21 cellular contexts compared by ENCODE assay signal in genomic region chr13:35455022-35455421, GRCh38. TPM values are rescaled to one million over a fixed set of nuclear protein-coding genes. Genes with fewer than 3 reads are reported as not detected.
DNase-seq lines count a peak whose midpoint lies in the region; ATAC-seq, FAIRE-seq and TF ChIP-seq lines count a peak whose summit lies in the region.
"Had no signal": no experiment of that assay in that cellular context is flagged by ENCODE, and none has a peak within 500 bp of the region (broad histone marks: within the 10 kb centered on the region; RNA-seq: fewer than 3 reads in every experiment).

No MANE protein-coding gene starts in this region.

- no peak for DNase-seq in IMR-90
- DNase-seq in kidney, result no peak
- DNase-seq: 8988T; C1 segment of cervical spinal cord; Calu3; CD4-positive, alpha-beta memory T cell; COR-L47; DMS53; DMS79 treated with DMSO at 0.1 percent for 48 hours; GM23248; H7; HCEC 1CT had no signal

- no peaks in the 10 kb centered on the region for H3K27me3 ChIP-seq in IMR-90 (ENCODE audit: control insufficient read depth, insufficient read depth, low read length)

- peak; percentile 83 for FAIRE-seq in A204.1 (lab: Jason Lieb, UNC)
- peak; percentile 55 for FAIRE-seq in endometrium (lab: Jason Lieb, UNC)
- peak; percentile 66 for FAIRE-seq in kidney (lab: Jason Lieb, UNC)
- FAIRE-seq: GM12892, H1 had no signal

- H2BK5ac ChIP-seq in IMR-90 (ENCODE audit: low read depth, low read length, poor library complexity, severe bottlenecking), result no peak overlapping the region

- H3K27ac ChIP-seq in IMR-90 (ENCODE audit: insufficient read depth, low read length) (no peak overlapping the region), kidney (ENCODE audit: low read depth in 2 of 2, low read length in 2 of 2) (no peak overlapping the region)
- H3K27ac ChIP-seq: GM23248 had no signal

- H3K4me1 ChIP-seq in IMR-90 (ENCODE audit: control insufficient read depth, insufficient read depth, low read length), result no peaks in the 10 kb centered on the region
- H3K4me1 ChIP-seq in kidney (ENCODE audit: control insufficient read depth in 1 of 2, insufficient read depth in 1 of 2, low read depth in 1 of 2, low read length in 2 of 2), result no peaks in the 10 kb centered on the region

- CTCF ChIA-PET in IMR-90 (lab: Yijun Ruan, JAX), result no interaction called here

- no peak overlapping the region for H4K5ac ChIP-seq in IMR-90 (ENCODE audit: low read depth, low read length)

- H3K23ac ChIP-seq in IMR-90 (ENCODE audit: low read depth, low read length), result no peak overlapping the region

- H3K36me3 ChIP-seq in IMR-90 (ENCODE audit: control insufficient read depth, insufficient read depth, low read length), result no peaks in the 10 kb centered on the region
- no peaks in the 10 kb centered on the region for H3K36me3 ChIP-seq in kidney (ENCODE audit: control insufficient read depth in 1 of 2, insufficient read depth in 2 of 2, low read length in 2 of 2)

- H2BK20ac ChIP-seq in IMR-90 (ENCODE audit: low read depth, low read length), result no peak overlapping the region

- H3K56ac ChIP-seq in IMR-90 (ENCODE audit: extremely low read depth, insufficient read depth, low read length), result no peak overlapping the region

- no peak overlapping the region for H3K4me2 ChIP-seq in IMR-90 (ENCODE audit: low read depth, low read length)

- H3K14ac ChIP-seq in IMR-90 (replicated peaks; ENCODE audit: low read depth, low read length), result no peak overlapping the region

- intact Hi-C loops in IMR-90 (cut with micrococcal nuclease), result no loop called here
- intact Hi-C loops in kidney (cut with DNase I), result no loop called here

- no peak overlapping the region for H2AK5ac ChIP-seq in IMR-90 (ENCODE audit: low read depth, low read length)

- WGBS in IMR-90 (ENCODE audit: extremely low coverage in 2 of 2, insufficient read length in 1 of 2), 2 experiments, result no CpG with 5 or more reads among the region's 1 CpG

- no peak overlapping the region for H2AFZ ChIP-seq in IMR-90 (replicated peaks; ENCODE audit: low read length, poor library complexity)
- H2AFZ ChIP-seq: GM23248 had no signal

- H2BK15ac ChIP-seq in IMR-90 (ENCODE audit: low read depth, low read length), result no peak overlapping the region

- no peaks in the 10 kb centered on the region for H3K9me3 ChIP-seq in IMR-90 (ENCODE audit: control insufficient read depth, insufficient read depth, low read length)
- H3K9me3 ChIP-seq in kidney (ENCODE audit: control insufficient read depth in 1 of 2, low read length in 2 of 2), result no peaks in the 10 kb centered on the region

- H3K79me1 ChIP-seq in IMR-90 (ENCODE audit: low read depth in 1 of 2, low read length in 2 of 2), result no peaks in the 10 kb centered on the region

- no peak for TF ChIP-seq POLR2A in IMR-90 (IDR thresholded peaks at IDR 0.05; ENCODE audit: low read depth, low read length)

- POLR2A ChIA-PET in IMR-90 (lab: Charles Lee; ENCODE audit: unreplicated experiment), result no interaction called here

- H4K20me1 ChIP-seq in IMR-90 (ENCODE audit: insufficient read depth, low read length), result no peaks in the 10 kb centered on the region

- no peak overlapping the region for H3K18ac ChIP-seq in IMR-90 (ENCODE audit: low read depth, low read length)

- H2AK9ac ChIP-seq in IMR-90 (replicated peaks; ENCODE audit: low read depth, low read length, poor library complexity), result no peak overlapping the region

- H2BK120ac ChIP-seq in IMR-90 (ENCODE audit: low read depth, low read length), result no peak overlapping the region

- no peak overlapping the region for H4K8ac ChIP-seq in IMR-90 (ENCODE audit: low read depth in 2 of 2, low read length in 2 of 2)

- H3K4me3 ChIP-seq in IMR-90 (ENCODE audit: insufficient read depth, low read depth, low read length), result no peak overlapping the region
- no peak overlapping the region for H3K4me3 ChIP-seq in kidney (ENCODE audit: low read length in 2 of 2)
- H3K4me3 ChIP-seq: GM23248 had no signal

- H3K9ac ChIP-seq in IMR-90 (ENCODE audit: low read depth, low read length) (no peak overlapping the region), kidney (ENCODE audit: low read length in 2 of 2) (no peak overlapping the region)
- H3K9ac ChIP-seq: GM23248 had no signal

- H3K4ac ChIP-seq in IMR-90 (ENCODE audit: low read depth, low read length), result no peak overlapping the region

- TF ChIP-seq CTCF in IMR-90 (conservative IDR thresholded peaks at IDR 0.05; ENCODE audit: low read depth, low read length) (no peak), kidney (IDR thresholded peaks at IDR 0.05; ENCODE audit: borderline replicate concordance, extremely low read depth, insufficient read depth) (no peak)

- in situ Hi-C loops in IMR-90 (cut with MboI; ENCODE audit: low sequenced_read_pairs), result no loop called here

- H4K91ac ChIP-seq in IMR-90 (ENCODE audit: insufficient read depth, low read depth, low read length), result no peak overlapping the region

- no peak for TF ChIP-seq RAD21 in IMR-90 (IDR thresholded peaks at IDR 0.05; ENCODE audit: low read length)

- dilution Hi-C loops in IMR-90 (cut with HindIII; ENCODE audit: low sequenced_read_pairs, unreplicated experiment), result no loop called here

- no TSS peak for BruUV-seq in IMR-90 (replicated peaks; lab: Mats Ljungman, UMichigan)

- no peaks in the 10 kb centered on the region for H3K9me1 ChIP-seq in IMR-90 (ENCODE audit: insufficient read depth, low read length)

- ATAC-seq in IMR-90 (ENCODE audit: low read depth) (no peak), HG02870 (IDR thresholded peaks at IDR 0.05; ENCODE audit: unreplicated experiment) (no peak), GM21381 (IDR thresholded peaks at IDR 0.05; ENCODE audit: unreplicated experiment) (no peak), GM18861 (IDR thresholded peaks at IDR 0.05; ENCODE audit: unreplicated experiment) (no peak)

TF ChIP-seq in IMR-90, 13 proteins besides CTCF, POLR2A, EP300 and RAD21:
- TF ChIP-seq MAFK (IDR thresholded peaks at IDR 0.05; ENCODE audit: low read depth, low read length), result peak; percentile 73
- TF ChIP-seq CHD1 (IDR thresholded peaks at IDR 0.05; ENCODE audit: low read depth, low read length), result no peak

RNA-seq across cellular contexts. Expression of gene MAB21L1, which starts 21.5 kb away (rescaled TPM):
- 0.72 and 0.83 TPM in 2 replicates for total RNA-seq in IMR-90 (2012; rRNA removed)
- 0.53 and 0.59 TPM in 2 replicates for polyA plus RNA-seq in IMR-90 (2012; rRNA removed)
- polyA plus RNA-seq in IMR-90 (2012; cell fraction: cytosol; rRNA removed), result 0.20 and 0.21 TPM in 2 replicates
- polyA plus RNA-seq in IMR-90 (2012; cell fraction: nucleus; rRNA removed; ENCODE audit: low replicate concordance), result 0.11 and 0.18 TPM in 2 replicates
- 0.47 TPM for total RNA-seq in kidney
- polyA plus RNA-seq in kidney (ENCODE audit: insufficient read depth, low read depth, low replicate concordance), result 0.17 TPM
- total RNA-seq: A673; Calu3; CD4-positive, alpha-beta memory T cell; G401; H1 had no signal
- polyA plus RNA-seq: CD4-positive, alpha-beta memory T cell; H1 had no signal
